1 cellular context compared by ENCODE assay signal in genomic region chr6:125994659-125995488, GRCh38.
TF ChIP-seq lines count a peak whose summit lies in the region.

No MANE protein-coding gene starts in this region.

TF ChIP-seq in HepG2, 621 proteins besides CTCF, POLR2A, EP300 and RAD21:
- TF ChIP-seq PCBP1 (IDR thresholded peaks at IDR 0.05; ENCODE audit: borderline replicate concordance, low read depth, low read length), result no peak
- no peak for TF ChIP-seq ZNF839 (CRISPR knock-in tag; IDR thresholded peaks at IDR 0.05; ENCODE audit: borderline replicate concordance)
- TF ChIP-seq MXD4 (CRISPR knock-in tag; IDR thresholded peaks at IDR 0.05), result no peak
- TF ChIP-seq EHMT2 (IDR thresholded peaks at IDR 0.05; ENCODE audit: borderline replicate concordance, low read depth, low read length), result no peak
- TF ChIP-seq SMARCE1 (IDR thresholded peaks at IDR 0.05; ENCODE audit: borderline replicate concordance), result no peak
- TF ChIP-seq THAP7 (CRISPR knock-in tag; IDR thresholded peaks at IDR 0.05), result no peak
